ENCODE assay signal across 8 cellular contexts in genomic region chr18:23871410-23871809, GRCh38.
DNase-seq lines count a peak whose midpoint lies in the region; ATAC-seq and TF ChIP-seq lines count a peak whose summit lies in the region.

No MANE protein-coding gene starts in this region.

- H3K4me3 ChIP-seq in OCI-LY3 (ENCODE audit: low read length): peak overlapping the region; percentile 53
- no peak overlapping the region for H3K4me3 ChIP-seq in naive thymus-derived CD4-positive, alpha-beta T cell (ENCODE audit: low read length)
- no peak overlapping the region for H3K4me3 ChIP-seq in osteoblast (ENCODE audit: insufficient read depth, low read length)

- H3K9ac ChIP-seq in OCI-LY3 (ENCODE audit: low read length): no peak overlapping the region

- CTCF ChIA-PET in naive thymus-derived CD4-positive, alpha-beta T cell (lab: Charles Lee): interaction anchor here (0.8 to 1.3 kb wide), 2 partner anchors 43 to 47 kb away, joined by 4 to 7 read pairs; no protein-coding TSS in a partner anchor

- H3K4me2 ChIP-seq in OCI-LY3 (ENCODE audit: low read length) (peak overlapping the region; percentile 72), osteoblast (ENCODE audit: insufficient read depth, low read length) (no peak overlapping the region)

- H3K79me2 ChIP-seq in OCI-LY3 (ENCODE audit: low read length) (no peaks in the 10 kb centered on the region), osteoblast (ENCODE audit: insufficient read depth, low read length) (no peaks in the 10 kb centered on the region)

- no peaks in the 10 kb centered on the region for H3K36me3 Mint-ChIP-seq in activated T-helper 17 cell treated with anti-CD3 and anti-CD28 coated beads, Interleukin-2, amount 50 U/mL, for 72 hours (ENCODE audit: low read depth)
- H3K36me3 Mint-ChIP-seq in naive thymus-derived CD4-positive, alpha-beta T cell: no peaks in the 10 kb centered on the region

- intact Hi-C loops in naive thymus-derived CD4-positive, alpha-beta T cell (cut with micrococcal nuclease): loop anchor here in 1 of 2 donors (1.0 to 2.0 kb wide), 5 partner anchors 13 to 139 kb away; no protein-coding TSS in a partner anchor

- POLR2A ChIA-PET in naive thymus-derived CD4-positive, alpha-beta T cell (lab: Charles Lee): interaction anchor here (0.6 to 2.0 kb wide), 4 partner anchors 8 to 58 kb away, joined by 3 to 7 read pairs (median 3); no protein-coding TSS in a partner anchor

- ATAC-seq in HG02759 (IDR thresholded peaks at IDR 0.05; ENCODE audit: unreplicated experiment): peak; percentile 95
- peak; percentile 81 for ATAC-seq in activated T-helper 17 cell treated with anti-CD3 and anti-CD28 coated beads, Interleukin-2, amount 50 U/mL, for 72 hours (replicated peaks)
- peak; percentile 99 for ATAC-seq in naive thymus-derived CD4-positive, alpha-beta T cell
- no peak for ATAC-seq in HG03521 (IDR thresholded peaks at IDR 0.05; ENCODE audit: unreplicated experiment)

- H3K27ac ChIP-seq in OCI-LY3 (ENCODE audit: low read length) (no peak overlapping the region), osteoblast (ENCODE audit: low read depth, low read length) (no peak overlapping the region)
- H3K27ac ChIP-seq in naive thymus-derived CD4-positive, alpha-beta T cell (ENCODE audit: low read depth, low read length): peak overlapping the region; percentile 25

- DNase-seq in ELR (ENCODE audit: low read depth): peak; percentile 15
- DNase-seq in naive thymus-derived CD4-positive, alpha-beta T cell: peak; percentile 30 to 86 (median 80)
- no peak for DNase-seq in NOMO-1 treated with dmso at 0.1 percent for 144 hours (lab: John Stamatoyannopoulos, UW; ENCODE audit: unreplicated experiment)
- no peak for DNase-seq in osteoblast (ENCODE audit: insufficient read length, low spot score, missing footprints)

- H3K27ac Mint-ChIP-seq in activated T-helper 17 cell treated with anti-CD3 and anti-CD28 coated beads, Interleukin-2, amount 50 U/mL, for 72 hours: peak overlapping the region; percentile 44
- peak overlapping the region; percentile 26 to 99 (median 95) for H3K27ac Mint-ChIP-seq in naive thymus-derived CD4-positive, alpha-beta T cell

- H4K20me1 ChIP-seq in OCI-LY3 (ENCODE audit: insufficient read depth, low read length) (no peaks in the 10 kb centered on the region), osteoblast (ENCODE audit: insufficient read depth, low read length) (no peaks in the 10 kb centered on the region)

- H3K27me3 Mint-ChIP-seq in activated T-helper 17 cell treated with anti-CD3 and anti-CD28 coated beads, Interleukin-2, amount 50 U/mL, for 72 hours: no peaks in the 10 kb centered on the region
- peaks cover 0 to 32% (median 0%) of the 10 kb centered on the region in 5 donors for H3K27me3 Mint-ChIP-seq in naive thymus-derived CD4-positive, alpha-beta T cell

- no peak for TF ChIP-seq CTCF in OCI-LY3 (IDR thresholded peaks at IDR 0.05; ENCODE audit: low read depth, low read length)
- TF ChIP-seq CTCF in osteoblast (IDR thresholded peaks at IDR 0.05; ENCODE audit: extremely low read depth, low read depth, low read length): no peak

- H3K4me1 ChIP-seq in OCI-LY3 (ENCODE audit: low read length) (peaks cover 15% of the 10 kb centered on the region), osteoblast (ENCODE audit: insufficient read depth, low read length) (peaks cover 5% of the 10 kb centered on the region)
- peaks cover 38 to 52% of the 10 kb centered on the region in 2 donors for H3K4me1 ChIP-seq in naive thymus-derived CD4-positive, alpha-beta T cell (ENCODE audit: control insufficient read depth in 2 of 2, insufficient read depth in 2 of 2, low read length in 2 of 2)

- H2AFZ ChIP-seq in OCI-LY3 (ENCODE audit: low read depth, low read length) (no peak overlapping the region; the same call in 1 of the 2 replicates), osteoblast (ENCODE audit: low read length) (no peak overlapping the region)

- H3K4me1 Mint-ChIP-seq in activated T-helper 17 cell treated with anti-CD3 and anti-CD28 coated beads, Interleukin-2, amount 50 U/mL, for 72 hours: peaks cover 24% of the 10 kb centered on the region
- peaks cover 26 to 59% (median 47%) of the 10 kb centered on the region in 7 donors for H3K4me1 Mint-ChIP-seq in naive thymus-derived CD4-positive, alpha-beta T cell

- no peaks in the 10 kb centered on the region for H3K9me3 ChIP-seq in OCI-LY3 (ENCODE audit: insufficient read depth, low read length)
- H3K9me3 ChIP-seq in naive thymus-derived CD4-positive, alpha-beta T cell (ENCODE audit: control insufficient read depth in 2 of 3, low read length in 3 of 3): no peaks in the 10 kb centered on the region
- H3K9me3 ChIP-seq in osteoblast (ENCODE audit: low read depth, low read length): no peaks in the 10 kb centered on the region

- peak overlapping the region; percentile 51 for H3K4me3 Mint-ChIP-seq in activated T-helper 17 cell treated with anti-CD3 and anti-CD28 coated beads, Interleukin-2, amount 50 U/mL, for 72 hours
- peak overlapping the region; percentile 56 to 82 (median 74) for H3K4me3 Mint-ChIP-seq in naive thymus-derived CD4-positive, alpha-beta T cell

- H3K36me3 ChIP-seq in OCI-LY3 (replicated peaks; ENCODE audit: low read depth, low read length) (no peaks in the 10 kb centered on the region), osteoblast (ENCODE audit: insufficient read depth, low read length) (no peaks in the 10 kb centered on the region)
- no peaks in the 10 kb centered on the region for H3K36me3 ChIP-seq in naive thymus-derived CD4-positive, alpha-beta T cell (ENCODE audit: control insufficient read depth in 2 of 3, insufficient read depth in 3 of 3, low read length in 3 of 3)

- H3K9me3 Mint-ChIP-seq in activated T-helper 17 cell treated with anti-CD3 and anti-CD28 coated beads, Interleukin-2, amount 50 U/mL, for 72 hours: no peaks in the 10 kb centered on the region
- no peaks in the 10 kb centered on the region for H3K9me3 Mint-ChIP-seq in naive thymus-derived CD4-positive, alpha-beta T cell

- H3K27me3 ChIP-seq in OCI-LY3 (ENCODE audit: low read depth, low read length) (peaks cover 18% of the 10 kb centered on the region), osteoblast (ENCODE audit: insufficient read depth, low read length) (peaks cover 8% of the 10 kb centered on the region)
- no peaks in the 10 kb centered on the region for H3K27me3 ChIP-seq in naive thymus-derived CD4-positive, alpha-beta T cell (ENCODE audit: control insufficient read depth in 2 of 2, insufficient read depth in 2 of 2, low read length in 2 of 2)

Comparison
In these comparisons a context has a peak if more than half of its experiments do, and no peak if none do; other contexts are left out.
1. DNase-seq: peak in ELR (single experiment) and naive thymus-derived CD4-positive, alpha-beta T cell (9 of 9); none in NOMO-1 treated with dmso at 0.1 percent for 144 hours (single experiment) and osteoblast (single experiment).